In the genomic region with DNA sequence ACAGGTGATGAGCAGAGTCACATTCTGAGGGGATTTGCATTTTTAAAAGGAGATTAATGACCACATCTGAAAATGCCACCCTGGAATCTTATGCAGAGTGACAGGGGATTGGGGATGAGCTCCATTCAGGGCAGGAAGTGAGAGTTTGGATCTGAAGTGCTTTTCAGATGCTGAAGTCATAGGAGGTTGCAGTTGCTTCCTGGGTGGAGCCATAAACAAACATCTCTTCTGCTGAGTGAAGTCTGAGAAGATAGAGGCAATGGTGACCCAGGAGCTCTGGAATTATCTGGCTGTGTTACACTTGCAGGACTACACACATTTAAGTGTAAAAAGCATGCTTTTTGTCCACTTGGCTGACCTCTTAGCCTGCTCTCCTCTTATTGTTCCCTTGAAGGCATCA, we compare ENCODE assay signal across 36 cellular contexts. TPM values are rescaled to one million over a fixed set of nuclear protein-coding genes. Genes with fewer than 3 reads are reported as not detected.
DNase-seq lines count a peak whose midpoint lies in the region; ATAC-seq, FAIRE-seq and TF ChIP-seq lines count a peak whose summit lies in the region.
"Had no signal": no experiment of that assay in that cellular context is flagged by ENCODE, and none has a peak within 500 bp of the region (broad histone marks: within the 10 kb centered on the region; RNA-seq: fewer than 3 reads in every experiment).

No MANE protein-coding gene starts in this region.

- peak overlapping the region; percentile 98 for H3K14ac ChIP-seq in IMR-90 (replicated peaks; ENCODE audit: low read depth, low read length)

- peak overlapping the region; percentile 13 to 94; a peak in 3 of 4 replicates for H4K8ac ChIP-seq in IMR-90 (ENCODE audit: low read depth in 2 of 2, low read length in 2 of 2)

- DNase-seq in DMS153 treated with DMSO at 0.1 percent for 48 hours (lab: John Stamatoyannopoulos, UW; ENCODE audit: unreplicated experiment): peak; percentile 8
- DNase-seq in IMR-90: peak; percentile 31
- peak; percentile 10 for DNase-seq in bronchial epithelial cell (ENCODE audit: low read depth)
- no peak for DNase-seq in keratinocyte (ENCODE audit: low read depth, low spot score)
- DNase-seq in psoas muscle: no peak
- no peak for DNase-seq in nephron progenitor cell
- DNase-seq: activated CD4-positive, alpha-beta T cell treated with anti-CD3 and anti-CD28 coated beads, Interleukin-2, amount 10 ng/mL, durations not matched to agents 7 days and 5 days; anterior cingulate cortex; C1 segment of cervical spinal cord; DMS53; effector memory CD8-positive, alpha-beta T cell; erythroblast; foreskin keratinocyte; GDM1; heart left ventricle; KG1; left cardiac atrium; MM.1S; naive thymus-derived CD8-positive, alpha-beta T cell; NCI-H1105 treated with DMSO at 0.1 percent for 48 hours; NCI-H2029; NCI-H526; nucleus accumbens; sigmoid colon; stimulated activated CD4-positive, alpha-beta T cell treated with anti-CD3 and anti-CD28 coated beads, Interleukin-4, amount 100 ng/mL, for 1 hour; stomach; uterus had no signal

- no peak overlapping the region for H3K27ac ChIP-seq in IMR-90 (ENCODE audit: insufficient read depth, low read length)
- no peak overlapping the region for H3K27ac ChIP-seq in keratinocyte (ENCODE audit: control insufficient read depth, insufficient read depth, low read length)
- H3K27ac ChIP-seq in psoas muscle: no peak overlapping the region
- H3K27ac ChIP-seq: cardiac muscle cell, coronary artery, foreskin keratinocyte, heart left ventricle, prostate gland, sigmoid colon, stomach, uterus had no signal

- in situ Hi-C loops in IMR-90 (cut with MboI; ENCODE audit: low sequenced_read_pairs): no loop called here

- H3K9ac ChIP-seq in IMR-90 (ENCODE audit: low read depth, low read length) (no peak overlapping the region), keratinocyte (ENCODE audit: control insufficient read depth, extremely low read depth, insufficient read depth, low read length) (no peak overlapping the region)

- POLR2A ChIA-PET in IMR-90 (lab: Charles Lee; ENCODE audit: unreplicated experiment): no interaction called here

- H3K9me1 ChIP-seq in IMR-90 (ENCODE audit: insufficient read depth, low read length): peaks cover 10% of the 10 kb centered on the region; the same call in 1 of the 2 replicates
- no peaks in the 10 kb centered on the region for H3K9me1 ChIP-seq in keratinocyte (ENCODE audit: control insufficient read depth, extremely low read depth, insufficient read depth, low read length)

- no peaks in the 10 kb centered on the region for H3K36me3 Mint-ChIP-seq in nephron progenitor cell (ENCODE audit: low read depth)

- BruUV-seq in IMR-90 (replicated peaks; lab: Mats Ljungman, UMichigan): no TSS peak

- H3K4me1 Mint-ChIP-seq in nephron progenitor cell: no peaks in the 10 kb centered on the region
- H3K4me1 Mint-ChIP-seq: activated CD4-positive, alpha-beta T cell treated with anti-CD3 and anti-CD28 coated beads, Interleukin-2, amount 10 ng/mL, durations not matched to agents 7 days and 5 days; naive thymus-derived CD8-positive, alpha-beta T cell had no signal

- peak overlapping the region; percentile 68; the same call in 1 of the 2 replicates for H4K5ac ChIP-seq in IMR-90 (ENCODE audit: low read depth, low read length)

- no peak overlapping the region for H3K4me3 Mint-ChIP-seq in nephron progenitor cell
- H3K4me3 Mint-ChIP-seq: activated CD4-positive, alpha-beta T cell treated with anti-CD3 and anti-CD28 coated beads, Interleukin-2, amount 10 ng/mL, durations not matched to agents 7 days and 5 days; effector memory CD8-positive, alpha-beta T cell; naive thymus-derived CD8-positive, alpha-beta T cell; WTC11 had no signal

- H2AK9ac ChIP-seq in IMR-90 (replicated peaks; ENCODE audit: low read depth, low read length, poor library complexity): peak overlapping the region; percentile 65

- peak overlapping the region; percentile 90 for H2BK5ac ChIP-seq in IMR-90 (ENCODE audit: low read depth, low read length, poor library complexity, severe bottlenecking)

- peak overlapping the region; percentile 9; the same call in 1 of the 3 replicates for H2BK15ac ChIP-seq in IMR-90 (ENCODE audit: low read depth, low read length)

- H3K27me3 Mint-ChIP-seq in nephron progenitor cell (ENCODE audit: low read depth, poor library complexity): peaks cover 2% of the 10 kb centered on the region
- H3K27me3 Mint-ChIP-seq: activated CD4-positive, alpha-beta T cell treated with anti-CD3 and anti-CD28 coated beads, Interleukin-2, amount 10 ng/mL, durations not matched to agents 7 days and 5 days had no signal

- dilution Hi-C loops in IMR-90 (cut with HindIII; ENCODE audit: low sequenced_read_pairs, unreplicated experiment): no loop called here
- dilution Hi-C loops in keratinocyte (cut with MboI; ENCODE audit: extremely low pct_ligation_motif_present, low sequenced_read_pairs): no loop called here

- peaks cover 79% of the 10 kb centered on the region for H3K9me3 Mint-ChIP-seq in nephron progenitor cell
- H3K9me3 Mint-ChIP-seq: activated CD4-positive, alpha-beta T cell treated with anti-CD3 and anti-CD28 coated beads, Interleukin-2, amount 10 ng/mL, durations not matched to agents 7 days and 5 days had no signal

- CTCF ChIA-PET in IMR-90 (lab: Yijun Ruan, JAX): no interaction called here

- no peak overlapping the region for H3K56ac ChIP-seq in IMR-90 (ENCODE audit: extremely low read depth, insufficient read depth, low read length)

- no peaks in the 10 kb centered on the region; a peak in 1 of 4 replicates for H3K79me1 ChIP-seq in IMR-90 (ENCODE audit: low read depth in 1 of 2, low read length in 2 of 2)

- H3K18ac ChIP-seq in IMR-90 (ENCODE audit: low read depth, low read length): peak overlapping the region; percentile 0; the same call in 1 of the 2 replicates

- FAIRE-seq in bronchial epithelial cell (lab: Jason Lieb, UNC): peak; percentile 13
- peak; percentile 13 for FAIRE-seq in keratinocyte (lab: Jason Lieb, UNC)
- FAIRE-seq: RCC 7860 had no signal

- H3K79me2 ChIP-seq in keratinocyte (ENCODE audit: control insufficient read depth, insufficient read depth, low read length): no peaks in the 10 kb centered on the region

- H3K4me1 ChIP-seq in IMR-90 (ENCODE audit: control insufficient read depth, insufficient read depth, low read length) (peaks cover 8% of the 10 kb centered on the region), keratinocyte (ENCODE audit: control insufficient read depth, extremely low read depth, insufficient read depth, low read length) (peaks cover 22% of the 10 kb centered on the region), psoas muscle (no peaks in the 10 kb centered on the region)
- H3K4me1 ChIP-seq: heart left ventricle, prostate gland, stomach, uterus had no signal

- TF ChIP-seq CTCF in IMR-90 (conservative IDR thresholded peaks at IDR 0.05; ENCODE audit: low read depth, low read length): no peak
- no peak for TF ChIP-seq CTCF in bronchial epithelial cell (IDR thresholded peaks at IDR 0.05; ENCODE audit: insufficient read depth, low read length, severe bottlenecking)
- TF ChIP-seq CTCF in keratinocyte (optimal IDR thresholded peaks at IDR 0.05 in 1 of 3, IDR thresholded peaks at IDR 0.05 in 1 of 3, conservative IDR thresholded peaks at IDR 0.05 in 1 of 3; ENCODE audit: extremely low read depth in 1 of 3, insufficient read depth in 2 of 3, low read length in 3 of 3): no peak
- TF ChIP-seq CTCF in psoas muscle (IDR thresholded peaks at IDR 0.05): no peak
- TF ChIP-seq CTCF in nephron progenitor cell (IDR thresholded peaks at IDR 0.05): no peak

- no peaks in the 10 kb centered on the region for H3K27me3 ChIP-seq in IMR-90 (ENCODE audit: control insufficient read depth, insufficient read depth, low read length)
- H3K27me3 ChIP-seq in bronchial epithelial cell (ENCODE audit: control insufficient read depth, insufficient read depth, low read length): no peaks in the 10 kb centered on the region
- no peaks in the 10 kb centered on the region for H3K27me3 ChIP-seq in keratinocyte (ENCODE audit: control insufficient read depth, extremely low read depth, insufficient read depth, low read length)
- no peaks in the 10 kb centered on the region for H3K27me3 ChIP-seq in psoas muscle (ENCODE audit: insufficient read depth in 3 of 3, low read length in 2 of 3)
- H3K27me3 ChIP-seq: cardiac muscle cell, foreskin keratinocyte, heart left ventricle, sigmoid colon, uterus had no signal

- H3K9me3 ChIP-seq in IMR-90 (ENCODE audit: control insufficient read depth, insufficient read depth, low read length): no peaks in the 10 kb centered on the region
- H3K9me3 ChIP-seq in keratinocyte (ENCODE audit: control insufficient read depth, low read depth, low read length): no peaks in the 10 kb centered on the region
- no peaks in the 10 kb centered on the region for H3K9me3 ChIP-seq in psoas muscle
- H3K9me3 ChIP-seq: heart left ventricle, prostate gland, sigmoid colon, stomach, uterus had no signal

- peak overlapping the region; percentile 76 for H4K91ac ChIP-seq in IMR-90 (ENCODE audit: insufficient read depth, low read depth, low read length)

- H3K4me2 ChIP-seq in IMR-90 (ENCODE audit: low read depth, low read length) (no peak overlapping the region), keratinocyte (ENCODE audit: control insufficient read depth, extremely low read depth, insufficient read depth, low read depth, low read length) (no peak overlapping the region)

- TF ChIP-seq POLR2A in IMR-90 (IDR thresholded peaks at IDR 0.05; ENCODE audit: low read depth, low read length): no peak

- no peak for TF ChIP-seq RAD21 in IMR-90 (IDR thresholded peaks at IDR 0.05; ENCODE audit: low read length)

- peak overlapping the region; percentile 92 for H3K4ac ChIP-seq in IMR-90 (ENCODE audit: low read depth, low read length)

- peak overlapping the region; percentile 99 for H2BK20ac ChIP-seq in IMR-90 (ENCODE audit: low read depth, low read length)

- H3K4me3 ChIP-seq in IMR-90 (ENCODE audit: insufficient read depth, low read depth, low read length) (no peak overlapping the region), bronchial epithelial cell (ENCODE audit: low read depth, low read length) (no peak overlapping the region), keratinocyte (ENCODE audit: control insufficient read depth in 2 of 3, extremely low read depth in 1 of 3, insufficient read depth in 2 of 3, low read depth in 1 of 3, low read length in 3 of 3) (no peak overlapping the region), psoas muscle (no peak overlapping the region)
- H3K4me3 ChIP-seq: cardiac muscle cell, coronary artery, heart left ventricle, lung, prostate gland, sigmoid colon, stomach, uterus had no signal

- H2AFZ ChIP-seq in IMR-90 (replicated peaks; ENCODE audit: low read length, poor library complexity) (no peak overlapping the region), keratinocyte (ENCODE audit: control insufficient read depth, low read length) (no peak overlapping the region)

- no peaks in the 10 kb centered on the region for H4K20me1 ChIP-seq in IMR-90 (ENCODE audit: insufficient read depth, low read length)
- no peaks in the 10 kb centered on the region for H4K20me1 ChIP-seq in keratinocyte (ENCODE audit: control insufficient read depth, extremely low read depth, insufficient read depth, low read length)

- ATAC-seq in IMR-90 (ENCODE audit: low read depth) (peak; percentile 76), psoas muscle (no peak), HG03025 (IDR thresholded peaks at IDR 0.05; ENCODE audit: low FRiP score, unreplicated experiment) (no peak)
- ATAC-seq: activated naive CD4-positive, alpha-beta T cell treated with anti-CD3 and anti-CD28 coated beads, Interleukin-2, amount 50 U/mL, for 72 hours; effector memory CD8-positive, alpha-beta T cell; foreskin keratinocyte; heart left ventricle; left cardiac atrium; naive thymus-derived CD8-positive, alpha-beta T cell; WTC11 had no signal

- H2BK120ac ChIP-seq in IMR-90 (ENCODE audit: low read depth, low read length): peak overlapping the region; percentile 98

- no peak overlapping the region for H3K27ac Mint-ChIP-seq in nephron progenitor cell
- H3K27ac Mint-ChIP-seq: activated CD4-positive, alpha-beta T cell treated with anti-CD3 and anti-CD28 coated beads, Interleukin-2, amount 10 ng/mL, durations not matched to agents 7 days and 5 days; activated naive CD4-positive, alpha-beta T cell treated with anti-CD3 and anti-CD28 coated beads, Interleukin-2, amount 50 U/mL, for 72 hours; effector memory CD8-positive, alpha-beta T cell; naive thymus-derived CD8-positive, alpha-beta T cell; WTC11 had no signal

- H3K36me3 ChIP-seq in IMR-90 (ENCODE audit: control insufficient read depth, insufficient read depth, low read length): no peaks in the 10 kb centered on the region
- no peaks in the 10 kb centered on the region for H3K36me3 ChIP-seq in bronchial epithelial cell (ENCODE audit: control insufficient read depth, insufficient read depth, low read length)
- H3K36me3 ChIP-seq in keratinocyte (ENCODE audit: control insufficient read depth in 2 of 2, extremely low read depth in 1 of 2, insufficient read depth in 2 of 2, low read length in 2 of 2): no peaks in the 10 kb centered on the region
- no peaks in the 10 kb centered on the region for H3K36me3 ChIP-seq in psoas muscle (ENCODE audit: insufficient read depth in 1 of 2, low read depth in 1 of 2)
- H3K36me3 ChIP-seq: cardiac muscle cell, heart left ventricle, prostate gland, sigmoid colon, stomach, uterus had no signal

- intact Hi-C loops in IMR-90 (cut with micrococcal nuclease) (no loop called here), psoas muscle (cut with DNase I) (no loop called here)

- peak overlapping the region; percentile 89; the same call in 1 of the 2 replicates for H3K23ac ChIP-seq in IMR-90 (ENCODE audit: low read depth, low read length)

- peak overlapping the region; percentile 86 for H2AK5ac ChIP-seq in IMR-90 (ENCODE audit: low read depth, low read length)

RNA-seq across cellular contexts. Expression of a gene that starts 51.4 kb away (rescaled TPM):
- total RNA-seq in IMR-90 (2012; rRNA removed): 0.18 TPM in 1 of 2 replicates, not detected in the other
- 0.10 TPM in 1 of 2 replicates, not detected in the other for polyA plus RNA-seq in IMR-90 (2012; rRNA removed)
- polyA plus RNA-seq in IMR-90 (2012; cell fraction: cytosol; rRNA removed): 0.04 TPM in 1 of 2 replicates, not detected in the other
- 0.04 and 0.13 TPM in 2 replicates for polyA plus RNA-seq in IMR-90 (2012; cell fraction: nucleus; rRNA removed; ENCODE audit: low replicate concordance)
- not detected in 2 replicates for total RNA-seq in bronchial epithelial cell
- not detected in 3 replicates for polyA plus RNA-seq in keratinocyte
- polyA plus RNA-seq in keratinocyte (2011; ENCODE audit: low read depth): not detected
- not detected in 2 replicates for polyA plus RNA-seq in keratinocyte (2011; cell fraction: cytosol; rRNA removed)
- 0.04 TPM in 1 of 2 replicates, not detected in the other for polyA plus RNA-seq in keratinocyte (2011; cell fraction: nucleus; rRNA removed)
- polyA plus RNA-seq in keratinocyte (2012; ENCODE audit: low replicate concordance): 0.59 TPM in 1 of 2 replicates, not detected in the other
- not detected in 3 replicates for polyA minus RNA-seq in keratinocyte
- not detected for polyA minus RNA-seq in keratinocyte (2011; cell fraction: cytosol; rRNA and poly(A)+ RNA removed)
- polyA minus RNA-seq in keratinocyte (2011; cell fraction: nucleus; rRNA and poly(A)+ RNA removed): not detected in 2 replicates
- total RNA-seq in psoas muscle: not detected
- polyA plus RNA-seq in psoas muscle: not detected
- total RNA-seq: activated CD4-positive, alpha-beta T cell treated with anti-CD3 and anti-CD28 coated beads, Interleukin-2, amount 10 ng/mL, durations not matched to agents 7 days and 5 days; activated CD8-positive, alpha-beta memory T cell treated with anti-CD3 and anti-CD28 coated beads for 36 hours; activated naive CD4-positive, alpha-beta T cell treated with anti-CD3 and anti-CD28 coated beads, Interleukin-2, amount 50 U/mL, for 72 hours; cardiac muscle cell; foreskin keratinocyte; heart left ventricle; left cardiac atrium; lung; naive thymus-derived CD8-positive, alpha-beta T cell; prostate gland; sigmoid colon; stomach; uterus; WTC11 had no signal
- polyA plus RNA-seq: cardiac muscle cell; foreskin keratinocyte; heart left ventricle; lung; naive thymus-derived CD8-positive, alpha-beta T cell; sigmoid colon had no signal

Comparison
In these comparisons a context has a peak if more than half of its experiments do, and no peak if none do; other contexts are left out.
1. DNase-seq: peak in DMS153 treated with DMSO at 0.1 percent for 48 hours (single experiment), IMR-90 (single experiment) and bronchial epithelial cell (single experiment); none in keratinocyte (single experiment), psoas muscle (0 of 2) and nephron progenitor cell (single experiment).